ENCODE assay signal across 19 cellular contexts in genomic region chr14:68219407-68219806, GRCh38.
A peak's percentile ranks its signal among the peaks of the same experiment; 100 is the strongest.
DNase-seq lines count a peak whose midpoint lies in the region; ATAC-seq and TF ChIP-seq lines count a peak whose summit lies in the region.
"Had no signal": no experiment of that assay in that cellular context is flagged by ENCODE, and none has a peak within 500 bp of the region (broad histone marks: within the 10 kb centered on the region; RNA-seq: fewer than 3 reads in every experiment).

No MANE protein-coding gene starts in this region.

- H3K4me3 ChIP-seq in HCT116 (replicated peaks in 1 of 2; ENCODE audit: low read depth in 1 of 2, low read length in 2 of 2) (no peak overlapping the region), uterus (no peak overlapping the region), right atrium auricular region (no peak overlapping the region)
- H3K4me3 ChIP-seq: K562 had no signal

- H3K4me3 Mint-ChIP-seq in brain: no peak overlapping the region
- H3K4me3 Mint-ChIP-seq in mesothelial cell of epicardium: no peak overlapping the region
- no peak overlapping the region for H3K4me3 Mint-ChIP-seq in T-cell
- H3K4me3 Mint-ChIP-seq: CD14-positive monocyte had no signal

- POLR2A ChIA-PET in HCT116 (lab: Charles Lee) (no interaction called here), T-cell (lab: Charles Lee) (no interaction called here)

- H3K4me1 ChIP-seq in HCT116 (ENCODE audit: control insufficient read depth in 1 of 2, insufficient read depth in 2 of 2, low read length in 2 of 2) (peaks cover 0 to 17% of the 10 kb centered on the region in 2 experiments; a peak in 2 of 4 replicates), uterus (peaks cover 0 to 13% of the 10 kb centered on the region in 2 donors), right atrium auricular region (peaks cover 0 to 9% of the 10 kb centered on the region in 2 donors)

- no peaks in the 10 kb centered on the region for H3K9me3 ChIP-seq in HCT116 (ENCODE audit: control insufficient read depth in 1 of 2, insufficient read depth in 1 of 2, low read depth in 1 of 2, low read length in 2 of 2)
- H3K9me3 ChIP-seq in uterus: no peaks in the 10 kb centered on the region
- no peaks in the 10 kb centered on the region for H3K9me3 ChIP-seq in right atrium auricular region

- no peaks in the 10 kb centered on the region for H3K9me2 ChIP-seq in HCT116 (ENCODE audit: insufficient read depth)

- H3K27me3 Mint-ChIP-seq in brain: no peaks in the 10 kb centered on the region
- H3K27me3 Mint-ChIP-seq in mesothelial cell of epicardium (ENCODE audit: low read depth): no peaks in the 10 kb centered on the region
- H3K27me3 Mint-ChIP-seq in T-cell: no peaks in the 10 kb centered on the region

- intact Hi-C loops in HCT116 (cut with micrococcal nuclease): no loop called here
- intact Hi-C loops in uterus (cut with DNase I; ENCODE audit: low total_unique reads): no loop called here

- H2AFZ ChIP-seq in HCT116 (ENCODE audit: low read depth, low read length, poor library complexity, severe bottlenecking): no peak overlapping the region

- H3K27ac Mint-ChIP-seq in brain (peak overlapping the region in 3 of 5 experiments; percentile 66 to 95 (median 67)), mesothelial cell of epicardium (peak overlapping the region; percentile 4), T-cell (no peak overlapping the region)
- H3K27ac Mint-ChIP-seq: CD14-positive monocyte had no signal

- TF ChIP-seq RAD21 in HCT116 (IDR thresholded peaks at IDR 0.05; ENCODE audit: low read depth): peak; percentile 35; the same call in 1 of the 2 replicates

- H3K27ac ChIP-seq in HCT116 (ENCODE audit: low read depth, low read length) (no peak overlapping the region), uterus (peak overlapping the region; percentile 24 to 90), right atrium auricular region (no peak overlapping the region)
- H3K27ac ChIP-seq: HL-60 had no signal

- CTCF ChIA-PET in HCT116 (lab: Charles Lee): interaction anchor here (1.6 kb wide), 1 partner anchor 11 kb away, joined by 4 read pairs; no protein-coding TSS in a partner anchor
- CTCF ChIA-PET in T-cell (lab: Charles Lee): no interaction called here

- ATAC-seq in HCT116: no peak
- ATAC-seq in T-cell (replicated peaks in 1 of 4): no peak
- ATAC-seq: K562 had no signal

- H3K27me3 ChIP-seq in HCT116 (ENCODE audit: insufficient read depth, low read length) (no peaks in the 10 kb centered on the region), uterus (no peaks in the 10 kb centered on the region), right atrium auricular region (no peaks in the 10 kb centered on the region)

- H4K20me1 ChIP-seq in HCT116 (ENCODE audit: insufficient read depth): no peaks in the 10 kb centered on the region

- no TSS peak for BruUV-seq in HCT116 (replicated peaks; lab: Mats Ljungman, UMichigan)

- no peaks in the 10 kb centered on the region for H3K36me3 ChIP-seq in HCT116 (ENCODE audit: control insufficient read depth in 1 of 2, insufficient read depth in 2 of 2, low read length in 2 of 2)
- no peaks in the 10 kb centered on the region for H3K36me3 ChIP-seq in uterus
- no peaks in the 10 kb centered on the region for H3K36me3 ChIP-seq in right atrium auricular region

- no peak for TF ChIP-seq POLR2A in HCT116 (IDR thresholded peaks at IDR 0.05; ENCODE audit: borderline replicate concordance, extremely low read depth, insufficient read depth, insufficient read length)
- TF ChIP-seq POLR2A in uterus (IDR thresholded peaks at IDR 0.05): no peak

- H3K4me1 Mint-ChIP-seq in brain (peaks cover 63% of the 10 kb centered on the region), mesothelial cell of epicardium (peaks cover 39% of the 10 kb centered on the region), T-cell (peaks cover 0 to 12% (median 11%) of the 10 kb centered on the region in 3 donors)

- RAD21 ChIA-PET in HCT116 (lab: Charles Lee; ENCODE audit: low non-redundant PET in 1 of 2, low total read pairs in 2 of 2, uncharacterized antibody in 2 of 2, unreplicated experiment in 2 of 2): no interaction called here

- TF ChIP-seq CTCF in HCT116 (IDR thresholded peaks at IDR 0.05 in 2 of 3, conservative IDR thresholded peaks at IDR 0.05 in 1 of 3; ENCODE audit: borderline replicate concordance in 1 of 3, insufficient read depth in 1 of 3, low read depth in 2 of 3, low read length in 2 of 3) (peak in 1 of 3 experiments; percentile 22; a peak in 1 of 6 replicates), brain (conservative IDR thresholded peaks at IDR 0.05) (no peak), mesothelial cell of epicardium (IDR thresholded peaks at IDR 0.05; ENCODE audit: unreplicated experiment) (no peak), uterus (IDR thresholded peaks at IDR 0.05) (no peak), right atrium auricular region (IDR thresholded peaks at IDR 0.05) (no peak)

- no peaks in the 10 kb centered on the region for H3K79me2 ChIP-seq in HCT116 (ENCODE audit: insufficient read depth, low read length)

- H3K9me3 Mint-ChIP-seq in brain (peaks cover 6 to 14% (median 11%) of the 10 kb centered on the region in 5 experiments), mesothelial cell of epicardium (peaks cover 21% of the 10 kb centered on the region), T-cell (peaks cover 4 to 11% (median 5%) of the 10 kb centered on the region in 3 donors)

- H3K4me2 ChIP-seq in HCT116 (ENCODE audit: low read length): no peak overlapping the region

- H3K36me3 Mint-ChIP-seq in brain: peaks cover 6% of the 10 kb centered on the region
- peaks cover 14% of the 10 kb centered on the region for H3K36me3 Mint-ChIP-seq in mesothelial cell of epicardium
- peaks cover 8% of the 10 kb centered on the region for H3K36me3 Mint-ChIP-seq in T-cell
- H3K36me3 Mint-ChIP-seq: CD14-positive monocyte had no signal

- DNase-seq in HCT116 (ENCODE audit: low read depth, low spot score) (no peak), mesothelial cell of epicardium (ENCODE audit: low spot score in 2 of 2, unreplicated experiment in 2 of 2) (no peak), uterus (no peak), right atrium auricular region (ENCODE audit: low spot score) (no peak), T-cell (no peak), GM19238 (ENCODE audit: insufficient read length, low spot score) (no peak)
- DNase-seq: ACHN, AML-193, COR-L47, MV-4-11, NCI-H1417, NCI-H187 treated with DMSO at 0.1 percent for 48 hours, NCI-H446, NCI-H69, OCI-M1 had no signal

- no peak overlapping the region for H3K9ac ChIP-seq in HCT116 (ENCODE audit: low read length)

TF ChIP-seq in HCT116, 20 proteins besides CTCF, POLR2A, EP300 and RAD21:
- TF ChIP-seq, protein P1, sequence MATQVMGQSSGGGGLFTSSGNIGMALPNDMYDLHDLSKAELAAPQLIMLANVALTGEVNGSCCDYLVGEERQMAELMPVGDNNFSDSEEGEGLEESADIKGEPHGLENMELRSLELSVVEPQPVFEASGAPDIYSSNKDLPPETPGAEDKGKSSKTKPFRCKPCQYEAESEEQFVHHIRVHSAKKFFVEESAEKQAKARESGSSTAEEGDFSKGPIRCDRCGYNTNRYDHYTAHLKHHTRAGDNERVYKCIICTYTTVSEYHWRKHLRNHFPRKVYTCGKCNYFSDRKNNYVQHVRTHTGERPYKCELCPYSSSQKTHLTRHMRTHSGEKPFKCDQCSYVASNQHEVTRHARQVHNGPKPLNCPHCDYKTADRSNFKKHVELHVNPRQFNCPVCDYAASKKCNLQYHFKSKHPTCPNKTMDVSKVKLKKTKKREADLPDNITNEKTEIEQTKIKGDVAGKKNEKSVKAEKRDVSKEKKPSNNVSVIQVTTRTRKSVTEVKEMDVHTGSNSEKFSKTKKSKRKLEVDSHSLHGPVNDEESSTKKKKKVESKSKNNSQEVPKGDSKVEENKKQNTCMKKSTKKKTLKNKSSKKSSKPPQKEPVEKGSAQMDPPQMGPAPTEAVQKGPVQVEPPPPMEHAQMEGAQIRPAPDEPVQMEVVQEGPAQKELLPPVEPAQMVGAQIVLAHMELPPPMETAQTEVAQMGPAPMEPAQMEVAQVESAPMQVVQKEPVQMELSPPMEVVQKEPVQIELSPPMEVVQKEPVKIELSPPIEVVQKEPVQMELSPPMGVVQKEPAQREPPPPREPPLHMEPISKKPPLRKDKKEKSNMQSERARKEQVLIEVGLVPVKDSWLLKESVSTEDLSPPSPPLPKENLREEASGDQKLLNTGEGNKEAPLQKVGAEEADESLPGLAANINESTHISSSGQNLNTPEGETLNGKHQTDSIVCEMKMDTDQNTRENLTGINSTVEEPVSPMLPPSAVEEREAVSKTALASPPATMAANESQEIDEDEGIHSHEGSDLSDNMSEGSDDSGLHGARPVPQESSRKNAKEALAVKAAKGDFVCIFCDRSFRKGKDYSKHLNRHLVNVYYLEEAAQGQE (IDR thresholded peaks at IDR 0.05; ENCODE audit: low read depth): no peak
- TF ChIP-seq ZNF274 (IDR thresholded peaks at IDR 0.05; ENCODE audit: low read depth, low read length) (no peak), CBX3 (IDR thresholded peaks at IDR 0.05; ENCODE audit: low read depth) (no peak), EZH2 (IDR thresholded peaks at IDR 0.05) (no peak)

Comparison
In these comparisons a context has a peak if more than half of its experiments do, and no peak if none do; other contexts are left out.
1. H3K27ac ChIP-seq: peak in uterus (2 of 2); none in HCT116 (single experiment) and right atrium auricular region (0 of 2).
2. H3K27ac Mint-ChIP-seq: peak in brain (3 of 5) and mesothelial cell of epicardium (single experiment); none in T-cell (0 of 2).